Comparison of ENCODE assay signal across 1 cellular context in the genomic region with DNA sequence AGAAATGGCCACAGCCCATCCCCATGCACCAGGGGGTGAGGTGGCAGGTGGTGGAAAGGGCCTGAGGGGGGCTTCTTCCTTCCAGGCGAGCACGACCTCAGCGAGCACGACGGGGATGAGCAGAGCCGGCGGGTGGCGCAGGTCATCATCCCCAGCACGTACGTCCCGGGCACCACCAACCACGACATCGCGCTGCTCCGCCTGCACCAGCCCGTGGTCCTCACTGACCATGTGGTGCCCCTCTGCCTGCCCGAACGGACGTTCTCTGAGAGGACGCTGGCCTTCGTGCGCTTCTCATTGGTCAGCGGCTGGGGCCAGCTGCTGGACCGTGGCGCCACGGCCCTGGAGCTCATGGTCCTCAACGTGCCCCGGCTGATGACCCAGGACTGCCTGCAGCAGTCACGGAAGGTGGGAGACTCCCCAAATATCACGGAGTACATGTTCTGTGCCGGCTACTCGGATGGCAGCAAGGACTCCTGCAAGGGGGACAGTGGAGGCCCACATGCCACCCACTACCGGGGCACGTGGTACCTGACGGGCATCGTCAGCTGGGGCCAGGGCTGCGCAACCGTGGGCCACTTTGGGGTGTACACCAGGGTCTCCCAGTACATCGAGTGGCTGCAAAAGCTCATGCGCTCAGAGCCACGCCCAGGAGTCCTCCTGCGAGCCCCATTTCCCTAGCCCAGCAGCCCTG.
TF ChIP-seq lines count a peak whose summit lies in the region.

No MANE protein-coding gene starts in this region.

TF ChIP-seq in GM23338, 12 proteins besides CTCF, POLR2A, EP300 and RAD21 (continued from another document):
- TF ChIP-seq, protein P1, sequence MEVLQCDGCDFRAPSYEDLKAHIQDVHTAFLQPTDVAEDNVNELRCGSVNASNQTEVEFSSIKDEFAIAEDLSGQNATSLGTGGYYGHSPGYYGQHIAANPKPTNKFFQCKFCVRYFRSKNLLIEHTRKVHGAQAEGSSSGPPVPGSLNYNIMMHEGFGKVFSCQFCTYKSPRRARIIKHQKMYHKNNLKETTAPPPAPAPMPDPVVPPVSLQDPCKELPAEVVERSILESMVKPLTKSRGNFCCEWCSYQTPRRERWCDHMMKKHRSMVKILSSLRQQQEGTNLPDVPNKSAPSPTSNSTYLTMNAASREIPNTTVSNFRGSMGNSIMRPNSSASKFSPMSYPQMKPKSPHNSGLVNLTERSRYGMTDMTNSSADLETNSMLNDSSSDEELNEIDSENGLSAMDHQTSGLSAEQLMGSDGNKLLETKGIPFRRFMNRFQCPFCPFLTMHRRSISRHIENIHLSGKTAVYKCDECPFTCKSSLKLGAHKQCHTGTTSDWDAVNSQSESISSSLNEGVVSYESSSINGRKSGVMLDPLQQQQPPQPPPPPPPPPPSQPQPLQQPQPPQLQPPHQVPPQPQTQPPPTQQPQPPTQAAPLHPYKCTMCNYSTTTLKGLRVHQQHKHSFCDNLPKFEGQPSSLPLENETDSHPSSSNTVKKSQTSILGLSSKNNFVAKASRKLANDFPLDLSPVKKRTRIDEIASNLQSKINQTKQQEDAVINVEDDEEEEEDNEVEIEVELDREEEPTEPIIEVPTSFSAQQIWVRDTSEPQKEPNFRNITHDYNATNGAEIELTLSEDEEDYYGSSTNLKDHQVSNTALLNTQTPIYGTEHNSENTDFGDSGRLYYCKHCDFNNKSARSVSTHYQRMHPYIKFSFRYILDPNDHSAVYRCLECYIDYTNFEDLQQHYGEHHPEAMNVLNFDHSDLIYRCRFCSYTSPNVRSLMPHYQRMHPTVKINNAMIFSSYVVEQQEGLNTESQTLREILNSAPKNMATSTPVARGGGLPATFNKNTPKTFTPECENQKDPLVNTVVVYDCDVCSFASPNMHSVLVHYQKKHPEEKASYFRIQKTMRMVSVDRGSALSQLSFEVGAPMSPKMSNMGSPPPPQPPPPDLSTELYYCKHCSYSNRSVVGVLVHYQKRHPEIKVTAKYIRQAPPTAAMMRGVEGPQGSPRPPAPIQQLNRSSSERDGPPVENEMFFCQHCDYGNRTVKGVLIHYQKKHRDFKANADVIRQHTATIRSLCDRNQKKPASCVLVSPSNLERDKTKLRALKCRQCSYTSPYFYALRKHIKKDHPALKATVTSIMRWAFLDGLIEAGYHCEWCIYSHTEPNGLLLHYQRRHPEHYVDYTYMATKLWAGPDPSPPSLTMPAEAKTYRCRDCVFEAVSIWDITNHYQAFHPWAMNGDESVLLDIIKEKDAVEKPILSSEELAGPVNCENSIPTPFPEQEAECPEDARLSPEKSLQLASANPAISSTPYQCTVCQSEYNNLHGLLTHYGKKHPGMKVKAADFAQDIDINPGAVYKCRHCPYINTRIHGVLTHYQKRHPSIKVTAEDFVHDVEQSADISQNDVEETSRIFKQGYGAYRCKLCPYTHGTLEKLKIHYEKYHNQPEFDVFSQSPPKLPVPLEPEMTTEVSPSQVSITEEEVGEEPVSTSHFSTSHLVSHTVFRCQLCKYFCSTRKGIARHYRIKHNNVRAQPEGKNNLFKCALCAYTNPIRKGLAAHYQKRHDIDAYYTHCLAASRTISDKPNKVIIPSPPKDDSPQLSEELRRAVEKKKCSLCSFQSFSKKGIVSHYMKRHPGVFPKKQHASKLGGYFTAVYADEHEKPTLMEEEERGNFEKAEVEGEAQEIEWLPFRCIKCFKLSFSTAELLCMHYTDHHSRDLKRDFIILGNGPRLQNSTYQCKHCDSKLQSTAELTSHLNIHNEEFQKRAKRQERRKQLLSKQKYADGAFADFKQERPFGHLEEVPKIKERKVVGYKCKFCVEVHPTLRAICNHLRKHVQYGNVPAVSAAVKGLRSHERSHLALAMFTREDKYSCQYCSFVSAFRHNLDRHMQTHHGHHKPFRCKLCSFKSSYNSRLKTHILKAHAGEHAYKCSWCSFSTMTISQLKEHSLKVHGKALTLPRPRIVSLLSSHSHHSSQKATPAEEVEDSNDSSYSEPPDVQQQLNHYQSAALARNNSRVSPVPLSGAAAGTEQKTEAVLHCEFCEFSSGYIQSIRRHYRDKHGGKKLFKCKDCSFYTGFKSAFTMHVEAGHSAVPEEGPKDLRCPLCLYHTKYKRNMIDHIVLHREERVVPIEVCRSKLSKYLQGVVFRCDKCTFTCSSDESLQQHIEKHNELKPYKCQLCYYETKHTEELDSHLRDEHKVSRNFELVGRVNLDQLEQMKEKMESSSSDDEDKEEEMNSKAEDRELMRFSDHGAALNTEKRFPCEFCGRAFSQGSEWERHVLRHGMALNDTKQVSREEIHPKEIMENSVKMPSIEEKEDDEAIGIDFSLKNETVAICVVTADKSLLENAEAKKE (CRISPR knock-in tag; IDR thresholded peaks at IDR 0.05): no peak
- TF ChIP-seq REST (IDR thresholded peaks at IDR 0.05; ENCODE audit: unreplicated experiment): no peak
- no peak for TF ChIP-seq CREB1 (CRISPR knock-in tag; IDR thresholded peaks at IDR 0.05; ENCODE audit: low read depth)
- TF ChIP-seq EZH2 (IDR thresholded peaks at IDR 0.05; ENCODE audit: low read depth, unreplicated experiment): no peak
- TF ChIP-seq STAT1 (IDR thresholded peaks at IDR 0.05; ENCODE audit: unreplicated experiment): no peak
TF ChIP-seq in GM23338: peak in this region for 0.
